Comparison of ENCODE assay signal across 1 cellular context in the genomic region with DNA sequence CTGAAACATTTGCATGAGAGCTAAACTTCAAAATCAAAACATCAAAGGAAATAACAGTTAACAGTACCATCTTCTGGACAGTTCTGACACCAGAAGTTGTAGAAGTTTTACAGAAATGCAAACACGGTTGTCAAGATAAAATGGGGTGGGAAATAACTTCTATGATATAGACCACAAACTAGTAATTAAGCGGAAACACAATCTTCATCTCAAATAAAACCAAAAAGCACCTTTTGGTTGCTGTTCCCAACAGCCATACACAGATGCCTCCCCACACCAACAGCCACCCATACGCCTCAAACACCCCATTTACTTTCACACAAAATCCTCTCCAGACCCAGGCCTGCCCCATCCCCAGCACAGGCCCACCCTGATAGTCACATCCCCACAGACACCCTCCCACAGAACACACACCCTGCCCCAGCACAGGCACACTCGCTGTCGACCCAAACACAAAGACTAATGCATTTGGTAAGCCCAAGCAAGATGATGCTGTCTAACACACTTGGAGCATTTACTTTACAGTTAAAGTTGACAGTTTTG.
TF ChIP-seq lines count a peak whose summit lies in the region.

No MANE protein-coding gene starts in this region.

TF ChIP-seq in GM23338, 12 proteins besides CTCF, POLR2A, EP300 and RAD21 (continued from another document):
- TF ChIP-seq POLR2AphosphoS5 (IDR thresholded peaks at IDR 0.05; ENCODE audit: low read depth), result no peak
- no peak for TF ChIP-seq CREB1 (CRISPR knock-in tag; IDR thresholded peaks at IDR 0.05; ENCODE audit: low read depth)
- TF ChIP-seq STAT1 (IDR thresholded peaks at IDR 0.05; ENCODE audit: unreplicated experiment), result no peak
- TF ChIP-seq, protein P1, sequence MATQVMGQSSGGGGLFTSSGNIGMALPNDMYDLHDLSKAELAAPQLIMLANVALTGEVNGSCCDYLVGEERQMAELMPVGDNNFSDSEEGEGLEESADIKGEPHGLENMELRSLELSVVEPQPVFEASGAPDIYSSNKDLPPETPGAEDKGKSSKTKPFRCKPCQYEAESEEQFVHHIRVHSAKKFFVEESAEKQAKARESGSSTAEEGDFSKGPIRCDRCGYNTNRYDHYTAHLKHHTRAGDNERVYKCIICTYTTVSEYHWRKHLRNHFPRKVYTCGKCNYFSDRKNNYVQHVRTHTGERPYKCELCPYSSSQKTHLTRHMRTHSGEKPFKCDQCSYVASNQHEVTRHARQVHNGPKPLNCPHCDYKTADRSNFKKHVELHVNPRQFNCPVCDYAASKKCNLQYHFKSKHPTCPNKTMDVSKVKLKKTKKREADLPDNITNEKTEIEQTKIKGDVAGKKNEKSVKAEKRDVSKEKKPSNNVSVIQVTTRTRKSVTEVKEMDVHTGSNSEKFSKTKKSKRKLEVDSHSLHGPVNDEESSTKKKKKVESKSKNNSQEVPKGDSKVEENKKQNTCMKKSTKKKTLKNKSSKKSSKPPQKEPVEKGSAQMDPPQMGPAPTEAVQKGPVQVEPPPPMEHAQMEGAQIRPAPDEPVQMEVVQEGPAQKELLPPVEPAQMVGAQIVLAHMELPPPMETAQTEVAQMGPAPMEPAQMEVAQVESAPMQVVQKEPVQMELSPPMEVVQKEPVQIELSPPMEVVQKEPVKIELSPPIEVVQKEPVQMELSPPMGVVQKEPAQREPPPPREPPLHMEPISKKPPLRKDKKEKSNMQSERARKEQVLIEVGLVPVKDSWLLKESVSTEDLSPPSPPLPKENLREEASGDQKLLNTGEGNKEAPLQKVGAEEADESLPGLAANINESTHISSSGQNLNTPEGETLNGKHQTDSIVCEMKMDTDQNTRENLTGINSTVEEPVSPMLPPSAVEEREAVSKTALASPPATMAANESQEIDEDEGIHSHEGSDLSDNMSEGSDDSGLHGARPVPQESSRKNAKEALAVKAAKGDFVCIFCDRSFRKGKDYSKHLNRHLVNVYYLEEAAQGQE (IDR thresholded peaks at IDR 0.05; ENCODE audit: unreplicated experiment), result no peak
- TF ChIP-seq, protein P2, sequence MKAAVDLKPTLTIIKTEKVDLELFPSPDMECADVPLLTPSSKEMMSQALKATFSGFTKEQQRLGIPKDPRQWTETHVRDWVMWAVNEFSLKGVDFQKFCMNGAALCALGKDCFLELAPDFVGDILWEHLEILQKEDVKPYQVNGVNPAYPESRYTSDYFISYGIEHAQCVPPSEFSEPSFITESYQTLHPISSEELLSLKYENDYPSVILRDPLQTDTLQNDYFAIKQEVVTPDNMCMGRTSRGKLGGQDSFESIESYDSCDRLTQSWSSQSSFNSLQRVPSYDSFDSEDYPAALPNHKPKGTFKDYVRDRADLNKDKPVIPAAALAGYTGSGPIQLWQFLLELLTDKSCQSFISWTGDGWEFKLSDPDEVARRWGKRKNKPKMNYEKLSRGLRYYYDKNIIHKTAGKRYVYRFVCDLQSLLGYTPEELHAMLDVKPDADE (IDR thresholded peaks at IDR 0.05), result no peak
- no peak for TF ChIP-seq NANOG (IDR thresholded peaks at IDR 0.05; ENCODE audit: borderline replicate concordance)
- no peak for TF ChIP-seq JUNB (IDR thresholded peaks at IDR 0.05; ENCODE audit: unreplicated experiment)
- TF ChIP-seq, protein P3, sequence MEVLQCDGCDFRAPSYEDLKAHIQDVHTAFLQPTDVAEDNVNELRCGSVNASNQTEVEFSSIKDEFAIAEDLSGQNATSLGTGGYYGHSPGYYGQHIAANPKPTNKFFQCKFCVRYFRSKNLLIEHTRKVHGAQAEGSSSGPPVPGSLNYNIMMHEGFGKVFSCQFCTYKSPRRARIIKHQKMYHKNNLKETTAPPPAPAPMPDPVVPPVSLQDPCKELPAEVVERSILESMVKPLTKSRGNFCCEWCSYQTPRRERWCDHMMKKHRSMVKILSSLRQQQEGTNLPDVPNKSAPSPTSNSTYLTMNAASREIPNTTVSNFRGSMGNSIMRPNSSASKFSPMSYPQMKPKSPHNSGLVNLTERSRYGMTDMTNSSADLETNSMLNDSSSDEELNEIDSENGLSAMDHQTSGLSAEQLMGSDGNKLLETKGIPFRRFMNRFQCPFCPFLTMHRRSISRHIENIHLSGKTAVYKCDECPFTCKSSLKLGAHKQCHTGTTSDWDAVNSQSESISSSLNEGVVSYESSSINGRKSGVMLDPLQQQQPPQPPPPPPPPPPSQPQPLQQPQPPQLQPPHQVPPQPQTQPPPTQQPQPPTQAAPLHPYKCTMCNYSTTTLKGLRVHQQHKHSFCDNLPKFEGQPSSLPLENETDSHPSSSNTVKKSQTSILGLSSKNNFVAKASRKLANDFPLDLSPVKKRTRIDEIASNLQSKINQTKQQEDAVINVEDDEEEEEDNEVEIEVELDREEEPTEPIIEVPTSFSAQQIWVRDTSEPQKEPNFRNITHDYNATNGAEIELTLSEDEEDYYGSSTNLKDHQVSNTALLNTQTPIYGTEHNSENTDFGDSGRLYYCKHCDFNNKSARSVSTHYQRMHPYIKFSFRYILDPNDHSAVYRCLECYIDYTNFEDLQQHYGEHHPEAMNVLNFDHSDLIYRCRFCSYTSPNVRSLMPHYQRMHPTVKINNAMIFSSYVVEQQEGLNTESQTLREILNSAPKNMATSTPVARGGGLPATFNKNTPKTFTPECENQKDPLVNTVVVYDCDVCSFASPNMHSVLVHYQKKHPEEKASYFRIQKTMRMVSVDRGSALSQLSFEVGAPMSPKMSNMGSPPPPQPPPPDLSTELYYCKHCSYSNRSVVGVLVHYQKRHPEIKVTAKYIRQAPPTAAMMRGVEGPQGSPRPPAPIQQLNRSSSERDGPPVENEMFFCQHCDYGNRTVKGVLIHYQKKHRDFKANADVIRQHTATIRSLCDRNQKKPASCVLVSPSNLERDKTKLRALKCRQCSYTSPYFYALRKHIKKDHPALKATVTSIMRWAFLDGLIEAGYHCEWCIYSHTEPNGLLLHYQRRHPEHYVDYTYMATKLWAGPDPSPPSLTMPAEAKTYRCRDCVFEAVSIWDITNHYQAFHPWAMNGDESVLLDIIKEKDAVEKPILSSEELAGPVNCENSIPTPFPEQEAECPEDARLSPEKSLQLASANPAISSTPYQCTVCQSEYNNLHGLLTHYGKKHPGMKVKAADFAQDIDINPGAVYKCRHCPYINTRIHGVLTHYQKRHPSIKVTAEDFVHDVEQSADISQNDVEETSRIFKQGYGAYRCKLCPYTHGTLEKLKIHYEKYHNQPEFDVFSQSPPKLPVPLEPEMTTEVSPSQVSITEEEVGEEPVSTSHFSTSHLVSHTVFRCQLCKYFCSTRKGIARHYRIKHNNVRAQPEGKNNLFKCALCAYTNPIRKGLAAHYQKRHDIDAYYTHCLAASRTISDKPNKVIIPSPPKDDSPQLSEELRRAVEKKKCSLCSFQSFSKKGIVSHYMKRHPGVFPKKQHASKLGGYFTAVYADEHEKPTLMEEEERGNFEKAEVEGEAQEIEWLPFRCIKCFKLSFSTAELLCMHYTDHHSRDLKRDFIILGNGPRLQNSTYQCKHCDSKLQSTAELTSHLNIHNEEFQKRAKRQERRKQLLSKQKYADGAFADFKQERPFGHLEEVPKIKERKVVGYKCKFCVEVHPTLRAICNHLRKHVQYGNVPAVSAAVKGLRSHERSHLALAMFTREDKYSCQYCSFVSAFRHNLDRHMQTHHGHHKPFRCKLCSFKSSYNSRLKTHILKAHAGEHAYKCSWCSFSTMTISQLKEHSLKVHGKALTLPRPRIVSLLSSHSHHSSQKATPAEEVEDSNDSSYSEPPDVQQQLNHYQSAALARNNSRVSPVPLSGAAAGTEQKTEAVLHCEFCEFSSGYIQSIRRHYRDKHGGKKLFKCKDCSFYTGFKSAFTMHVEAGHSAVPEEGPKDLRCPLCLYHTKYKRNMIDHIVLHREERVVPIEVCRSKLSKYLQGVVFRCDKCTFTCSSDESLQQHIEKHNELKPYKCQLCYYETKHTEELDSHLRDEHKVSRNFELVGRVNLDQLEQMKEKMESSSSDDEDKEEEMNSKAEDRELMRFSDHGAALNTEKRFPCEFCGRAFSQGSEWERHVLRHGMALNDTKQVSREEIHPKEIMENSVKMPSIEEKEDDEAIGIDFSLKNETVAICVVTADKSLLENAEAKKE (CRISPR knock-in tag; IDR thresholded peaks at IDR 0.05), result no peak
- no peak for TF ChIP-seq ZNF114 (CRISPR knock-in tag; IDR thresholded peaks at IDR 0.05)
